21 cellular contexts compared by ENCODE assay signal in the genomic region with DNA sequence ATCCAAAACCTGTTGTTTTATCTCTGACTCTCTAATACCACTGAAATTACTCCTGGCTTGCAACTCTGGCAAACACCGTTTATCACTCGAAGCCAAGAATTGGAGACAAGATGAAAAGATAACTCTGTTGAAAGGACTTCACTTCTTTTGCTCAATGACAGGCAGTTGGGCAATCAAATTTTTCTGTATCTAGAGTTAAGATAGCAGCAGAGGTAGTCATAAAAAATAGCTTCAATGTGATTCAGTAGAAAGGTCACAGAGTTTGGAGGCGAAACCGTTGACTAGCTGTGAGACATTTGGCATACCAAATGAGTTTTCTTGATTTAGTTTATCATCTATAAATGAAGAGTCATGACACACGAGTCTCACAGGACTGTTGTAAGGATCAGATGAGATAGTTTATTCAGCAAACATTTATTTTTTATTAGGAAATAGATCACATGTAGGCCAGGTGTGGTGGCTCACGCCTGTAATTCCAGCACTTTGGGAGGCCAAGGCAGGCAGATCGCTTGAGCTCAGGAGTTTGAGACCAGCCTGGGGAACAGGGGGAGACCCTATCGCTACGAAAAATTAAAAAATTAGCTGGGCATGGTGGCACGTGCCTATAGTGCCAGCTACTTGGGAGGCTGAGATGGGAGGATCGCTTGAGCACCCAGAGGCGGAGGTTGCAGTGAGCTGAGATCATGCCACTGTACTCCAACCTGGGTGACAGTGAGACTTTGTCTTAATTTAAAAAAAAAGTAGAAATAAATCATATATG. TPM values are rescaled to one million over a fixed set of nuclear protein-coding genes. Genes with fewer than 3 reads are reported as not detected.
A peak's percentile ranks its signal among the peaks of the same experiment; 100 is the strongest.
DNase-seq lines count a peak whose midpoint lies in the region; ATAC-seq, FAIRE-seq and TF ChIP-seq lines count a peak whose summit lies in the region.
"Had no signal": no experiment of that assay in that cellular context is flagged by ENCODE, and none has a peak within 500 bp of the region (broad histone marks: within the 10 kb centered on the region; RNA-seq: fewer than 3 reads in every experiment).

No MANE protein-coding gene starts in this region.

- no peaks in the 10 kb centered on the region for H3K27me3 Mint-ChIP-seq in astrocyte (ENCODE audit: low read depth, unreplicated experiment)
- H3K27me3 Mint-ChIP-seq: IgD-negative memory B cell had no signal

- H3K79me1 ChIP-seq in IMR-90 (ENCODE audit: low read depth in 1 of 2, low read length in 2 of 2): no peaks in the 10 kb centered on the region

- H3K9me3 ChIP-seq in IMR-90 (ENCODE audit: control insufficient read depth, insufficient read depth, low read length) (peaks cover 5% of the 10 kb centered on the region), astrocyte (ENCODE audit: insufficient read depth, low read depth, low read length) (no peaks in the 10 kb centered on the region), stomach (peaks cover 0 to 10% (median 0%) of the 10 kb centered on the region in 4 donors)
- H3K9me3 ChIP-seq: esophagus muscularis mucosa, SJCRH30 had no signal

- no peak overlapping the region for H3K23ac ChIP-seq in IMR-90 (ENCODE audit: low read depth, low read length)

- no TSS peak for BruUV-seq in IMR-90 (replicated peaks; lab: Mats Ljungman, UMichigan)

- no peaks in the 10 kb centered on the region for H3K4me1 Mint-ChIP-seq in astrocyte (ENCODE audit: low read depth, unreplicated experiment)

- in situ Hi-C loops in IMR-90 (cut with MboI; ENCODE audit: low sequenced_read_pairs): no loop called here

- CTCF ChIA-PET in IMR-90 (lab: Yijun Ruan, JAX) (interaction anchor here (0.7 to 1.7 kb wide), 4 partner anchors 23 to 79 kb away, joined by 3 to 5 read pairs (median 4); a partner anchor contains a TSS), GM10248 (lab: Yijun Ruan, JAX) (interaction anchor here (0.9 to 1.4 kb wide), 6 partner anchors 9 to 172 kb away, joined by 3 to 7 read pairs (median 4); no protein-coding TSS in a partner anchor)

- H4K5ac ChIP-seq in IMR-90 (ENCODE audit: low read depth, low read length): no peak overlapping the region

- H3K4me3 Mint-ChIP-seq in astrocyte (ENCODE audit: unreplicated experiment): no peak overlapping the region
- H3K4me3 Mint-ChIP-seq: activated T-helper 1 cell treated with anti-CD3 and anti-CD28 coated beads, Interleukin-12 subunit alpha, Interleukin-12 subunit beta, Interleukin-2, Interleukin-4 antibody, amounts not matched to agents 30 ng/mL and 10 ng/mL and 1 ng/mL, durations not matched to agents 14 hours and 24 hours and 36 hours; IgD-negative memory B cell; nephron had no signal

- H3K4me1 ChIP-seq in ACC112 (ENCODE audit: control insufficient read depth, insufficient read depth, low read length, unreplicated experiment) (peaks cover 31% of the 10 kb centered on the region), IMR-90 (ENCODE audit: control insufficient read depth, insufficient read depth, low read length) (peaks cover 8% of the 10 kb centered on the region), astrocyte (ENCODE audit: insufficient read depth, low read length) (no peaks in the 10 kb centered on the region), foreskin keratinocyte (peaks cover 4% of the 10 kb centered on the region), stomach (peaks cover 0 to 23% (median 16%) of the 10 kb centered on the region in 4 donors)

- no peaks in the 10 kb centered on the region for H3K79me2 ChIP-seq in ACC112 (ENCODE audit: control insufficient read depth, insufficient read depth, low read length, unreplicated experiment)
- no peaks in the 10 kb centered on the region for H3K79me2 ChIP-seq in astrocyte (ENCODE audit: insufficient read depth, low read length)

- H3K4me3 ChIP-seq in ACC112 (ENCODE audit: low read depth, low read length): no peak overlapping the region
- H3K4me3 ChIP-seq in IMR-90 (ENCODE audit: insufficient read depth, low read depth, low read length): no peak overlapping the region
- H3K4me3 ChIP-seq in astrocyte (ENCODE audit: insufficient read depth, low read depth, low read length): no peak overlapping the region
- no peak overlapping the region for H3K4me3 ChIP-seq in stomach
- H3K4me3 ChIP-seq: esophagus muscularis mucosa, SJCRH30, skin epidermis had no signal

- H2AK5ac ChIP-seq in IMR-90 (ENCODE audit: low read depth, low read length): 0 out of 2 replicates have a peak overlapping the region, but pooled peaks have one; percentile 65

- ATAC-seq in IMR-90 (ENCODE audit: low read depth) (peak; percentile 4; the same call in 1 of the 2 replicates), foreskin keratinocyte (peak; percentile 38), GM18907 (IDR thresholded peaks at IDR 0.05; ENCODE audit: unreplicated experiment) (no peak)
- ATAC-seq: activated CD4-positive, CD25-positive, alpha-beta regulatory T cell treated with anti-CD3 and anti-CD28 coated beads, Interleukin-2, amount 50 U/mL, for 24 hours had no signal

- intact Hi-C loops in IMR-90 (cut with micrococcal nuclease) (loop anchor here (10.0 kb wide), 1 partner anchor 239 kb away; no protein-coding TSS in a partner anchor), stomach (cut with DNase I; ENCODE audit: low total_unique reads) (loop anchor here (5.0 kb wide), 1 partner anchor 77 kb away; no protein-coding TSS in a partner anchor)

- H3K4me2 ChIP-seq in IMR-90 (ENCODE audit: low read depth, low read length) (no peak overlapping the region; the same call in 1 of the 2 replicates), astrocyte (ENCODE audit: low read length) (no peak overlapping the region)

- no peak overlapping the region; a peak in 1 of 4 replicates for H4K8ac ChIP-seq in IMR-90 (ENCODE audit: low read depth in 2 of 2, low read length in 2 of 2)

- H4K20me1 ChIP-seq in IMR-90 (ENCODE audit: insufficient read depth, low read length): no peaks in the 10 kb centered on the region
- H4K20me1 ChIP-seq in astrocyte (ENCODE audit: insufficient read depth, low read length): no peaks in the 10 kb centered on the region

- H3K27me3 ChIP-seq in ACC112 (ENCODE audit: insufficient read depth, low read length): no peaks in the 10 kb centered on the region
- H3K27me3 ChIP-seq in IMR-90 (ENCODE audit: control insufficient read depth, insufficient read depth, low read length): no peaks in the 10 kb centered on the region
- H3K27me3 ChIP-seq in astrocyte (ENCODE audit: insufficient read depth, low read length): peaks cover 3% of the 10 kb centered on the region
- no peaks in the 10 kb centered on the region for H3K27me3 ChIP-seq in foreskin keratinocyte
- H3K27me3 ChIP-seq in stomach: no peaks in the 10 kb centered on the region
- H3K27me3 ChIP-seq: esophagus muscularis mucosa, SJCRH30 had no signal

- H3K9me3 Mint-ChIP-seq in astrocyte (ENCODE audit: unreplicated experiment): peaks cover 6% of the 10 kb centered on the region

- H2BK15ac ChIP-seq in IMR-90 (ENCODE audit: low read depth, low read length): no peak overlapping the region

- WGBS in IMR-90 (ENCODE audit: extremely low coverage in 2 of 2, insufficient read length in 1 of 2), 2 experiments: no CpG with 5 or more reads among the region's 12 CpGs
- 82 to 87% (median 84%) methylated on average over 12 of the region's 12 CpGs for WGBS in stomach, 5 donors

- no peak overlapping the region for H3K27ac Mint-ChIP-seq in astrocyte (ENCODE audit: unreplicated experiment)
- H3K27ac Mint-ChIP-seq: activated T-helper 1 cell treated with anti-CD3 and anti-CD28 coated beads, Interleukin-12 subunit alpha, Interleukin-12 subunit beta, Interleukin-2, Interleukin-4 antibody, amounts not matched to agents 30 ng/mL and 10 ng/mL and 1 ng/mL, durations not matched to agents 14 hours and 24 hours and 36 hours; IgD-negative memory B cell; nephron had no signal

- H3K9ac ChIP-seq in IMR-90 (ENCODE audit: low read depth, low read length) (no peak overlapping the region), astrocyte (ENCODE audit: low read length) (no peak overlapping the region)

- no peak; the same call in 1 of the 2 replicates for TF ChIP-seq RAD21 in IMR-90 (IDR thresholded peaks at IDR 0.05; ENCODE audit: low read length)

- H2AFZ ChIP-seq in ACC112 (ENCODE audit: low read length, unreplicated experiment) (peak overlapping the region; percentile 81), IMR-90 (replicated peaks; ENCODE audit: low read length, poor library complexity) (no peak overlapping the region), astrocyte (ENCODE audit: low read depth, low read length) (no peak overlapping the region)

- H3K56ac ChIP-seq in IMR-90 (ENCODE audit: extremely low read depth, insufficient read depth, low read length): no peak overlapping the region

- peak overlapping the region; percentile 64 for H2BK5ac ChIP-seq in IMR-90 (ENCODE audit: low read depth, low read length, poor library complexity, severe bottlenecking)

- peak overlapping the region; percentile 33; the same call in 1 of the 2 replicates for H3K4ac ChIP-seq in IMR-90 (ENCODE audit: low read depth, low read length)

- H3K27ac ChIP-seq in ACC112 (ENCODE audit: low read depth, low read length): peak overlapping the region; percentile 60
- H3K27ac ChIP-seq in IMR-90 (ENCODE audit: insufficient read depth, low read length): no peak overlapping the region
- H3K27ac ChIP-seq in astrocyte (ENCODE audit: low read depth, low read length): no peak overlapping the region
- no peak overlapping the region for H3K27ac ChIP-seq in foreskin keratinocyte
- H3K27ac ChIP-seq in stomach: no peak overlapping the region
- H3K27ac ChIP-seq: C4-2B, esophagus muscularis mucosa, SJCRH30, skin epidermis had no signal

- H3K36me3 ChIP-seq in ACC112 (ENCODE audit: insufficient read depth, low read length) (peaks cover under 1% of the 10 kb centered on the region), IMR-90 (ENCODE audit: control insufficient read depth, insufficient read depth, low read length) (peaks cover 2% of the 10 kb centered on the region; the same call in 1 of the 2 replicates), astrocyte (ENCODE audit: insufficient read depth, low read length) (no peaks in the 10 kb centered on the region), stomach (peaks cover 0 to 14% (median 7%) of the 10 kb centered on the region in 4 donors)

- H3K36me3 Mint-ChIP-seq in astrocyte (ENCODE audit: low read depth, unreplicated experiment): peaks cover 15% of the 10 kb centered on the region

- TF ChIP-seq POLR2A in IMR-90 (IDR thresholded peaks at IDR 0.05; ENCODE audit: low read depth, low read length): no peak
- no peak for TF ChIP-seq POLR2A in stomach (IDR thresholded peaks at IDR 0.05)

- no peak for TF ChIP-seq EP300 in stomach (IDR thresholded peaks at IDR 0.05)

- H3K18ac ChIP-seq in IMR-90 (ENCODE audit: low read depth, low read length): no peak overlapping the region

- dilution Hi-C loops in IMR-90 (cut with HindIII; ENCODE audit: low sequenced_read_pairs, unreplicated experiment): no loop called here

- DNase-seq in IMR-90 (peak; percentile 81), astrocyte (ENCODE audit: low read depth) (peak; percentile 61), foreskin keratinocyte (peak; percentile 74 to 83), GM10248 (ENCODE audit: extremely low spot score) (no peak), stomach (no peak), CD1c-positive myeloid dendritic cell (ENCODE audit: extremely low spot score) (no peak)
- DNase-seq: caudate nucleus, DMS153, NCI-H2029, SJCRH30, T-helper 9 cell had no signal

- no peak overlapping the region for H4K91ac ChIP-seq in IMR-90 (ENCODE audit: insufficient read depth, low read depth, low read length)

- H3K9me1 ChIP-seq in IMR-90 (ENCODE audit: insufficient read depth, low read length): peaks cover 8% of the 10 kb centered on the region; the same call in 1 of the 2 replicates

- H2AK9ac ChIP-seq in IMR-90 (replicated peaks; ENCODE audit: low read depth, low read length, poor library complexity): no peak overlapping the region

- POLR2A ChIA-PET in IMR-90 (lab: Charles Lee; ENCODE audit: unreplicated experiment): no interaction called here
- POLR2A ChIA-PET in GM10248 (lab: Yijun Ruan, JAX): interaction anchor here (0.6 kb wide), 1 partner anchor 1304 kb away, joined by 5 read pairs; no protein-coding TSS in a partner anchor

- H2BK120ac ChIP-seq in IMR-90 (ENCODE audit: low read depth, low read length): peak overlapping the region; percentile 3; the same call in 1 of the 2 replicates

- no peak for FAIRE-seq in astrocyte (lab: Jason Lieb, UNC)
- FAIRE-seq: GM18507 had no signal

- H3K14ac ChIP-seq in IMR-90 (replicated peaks; ENCODE audit: low read depth, low read length): no peak overlapping the region

- H2BK20ac ChIP-seq in IMR-90 (ENCODE audit: low read depth, low read length): peak overlapping the region; percentile 32

- no peak for TF ChIP-seq CTCF in IMR-90 (conservative IDR thresholded peaks at IDR 0.05; ENCODE audit: low read depth, low read length)
- TF ChIP-seq CTCF in astrocyte (IDR thresholded peaks at IDR 0.05; ENCODE audit: insufficient read depth, low read depth, low read length): no peak
- TF ChIP-seq CTCF in foreskin keratinocyte (conservative IDR thresholded peaks at IDR 0.05): no peak
- no peak for TF ChIP-seq CTCF in GM10248 (IDR thresholded peaks at IDR 0.05; ENCODE audit: control extremely low read depth, extremely low read depth, low read depth, missing control alignments)
- no peak for TF ChIP-seq CTCF in stomach (IDR thresholded peaks at IDR 0.05)

RNA-seq across cellular contexts. Expression of a gene that starts 23.6 kb away (rescaled TPM):
- total RNA-seq in IMR-90 (2012; rRNA removed) (72.2 and 90.9 TPM in 2 replicates), astrocyte (88.9 and 114 TPM in 2 replicates), foreskin keratinocyte (82.0 and 89.5 TPM in 2 replicates), stomach (100 to 1,000 TPM in 1 of 5 donors, 10 to 100 TPM in 2, 1 to 10 TPM in 2; 2.9 to 186 (median 24.6) TPM)
- polyA plus RNA-seq in IMR-90 (2012; rRNA removed) (184 and 201 TPM in 2 replicates), foreskin keratinocyte (113 and 132 TPM in 2 replicates), stomach (100 to 1,000 TPM in 2 of 3 donors, 10 to 100 TPM in 1; 25.8 to 139 (median 104) TPM)
- polyA plus RNA-seq in IMR-90 (2012; cell fraction: cytosol; rRNA removed): 129 and 173 TPM in 2 replicates
- 171 and 218 TPM in 2 replicates for polyA plus RNA-seq in IMR-90 (2012; cell fraction: nucleus; rRNA removed; ENCODE audit: low replicate concordance)

Comparison
In these comparisons a context has a peak if more than half of its experiments do, and no peak if none do; other contexts are left out.
1. DNase-seq: peak in IMR-90 (single experiment), astrocyte (single experiment) and foreskin keratinocyte (2 of 2); none in GM10248 (single experiment), stomach (single experiment) and CD1c-positive myeloid dendritic cell (single experiment).